In the genomic region with DNA sequence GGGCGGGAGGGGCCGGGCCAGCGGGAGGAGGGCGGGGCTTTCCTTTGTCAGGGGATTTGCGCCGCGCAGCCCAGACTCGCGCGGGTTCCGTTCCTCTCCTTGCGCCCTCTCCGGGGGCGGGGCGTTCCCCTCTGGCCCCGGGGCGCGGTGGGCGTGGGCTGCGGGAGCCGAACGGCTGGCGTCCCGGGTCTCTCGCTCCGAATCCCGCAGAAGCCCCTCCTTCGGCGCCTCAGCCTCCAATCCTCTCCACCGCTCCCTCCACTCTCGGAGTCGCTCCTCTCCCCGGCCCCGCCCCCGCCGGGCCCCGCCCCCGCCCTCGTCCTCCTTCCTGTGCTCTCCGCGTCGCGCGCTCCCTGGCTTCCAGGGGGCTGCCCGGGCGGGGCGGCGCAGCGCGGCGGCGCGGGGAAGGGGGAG, we compare ENCODE assay signal across 1 cellular context.
TF ChIP-seq lines count a peak whose summit lies in the region.

No MANE protein-coding gene starts in this region.

TF ChIP-seq in K562, 482 proteins besides CTCF, POLR2A, EP300 and RAD21 (continued from another document and continues in another):
- TF ChIP-seq, protein P1, sequence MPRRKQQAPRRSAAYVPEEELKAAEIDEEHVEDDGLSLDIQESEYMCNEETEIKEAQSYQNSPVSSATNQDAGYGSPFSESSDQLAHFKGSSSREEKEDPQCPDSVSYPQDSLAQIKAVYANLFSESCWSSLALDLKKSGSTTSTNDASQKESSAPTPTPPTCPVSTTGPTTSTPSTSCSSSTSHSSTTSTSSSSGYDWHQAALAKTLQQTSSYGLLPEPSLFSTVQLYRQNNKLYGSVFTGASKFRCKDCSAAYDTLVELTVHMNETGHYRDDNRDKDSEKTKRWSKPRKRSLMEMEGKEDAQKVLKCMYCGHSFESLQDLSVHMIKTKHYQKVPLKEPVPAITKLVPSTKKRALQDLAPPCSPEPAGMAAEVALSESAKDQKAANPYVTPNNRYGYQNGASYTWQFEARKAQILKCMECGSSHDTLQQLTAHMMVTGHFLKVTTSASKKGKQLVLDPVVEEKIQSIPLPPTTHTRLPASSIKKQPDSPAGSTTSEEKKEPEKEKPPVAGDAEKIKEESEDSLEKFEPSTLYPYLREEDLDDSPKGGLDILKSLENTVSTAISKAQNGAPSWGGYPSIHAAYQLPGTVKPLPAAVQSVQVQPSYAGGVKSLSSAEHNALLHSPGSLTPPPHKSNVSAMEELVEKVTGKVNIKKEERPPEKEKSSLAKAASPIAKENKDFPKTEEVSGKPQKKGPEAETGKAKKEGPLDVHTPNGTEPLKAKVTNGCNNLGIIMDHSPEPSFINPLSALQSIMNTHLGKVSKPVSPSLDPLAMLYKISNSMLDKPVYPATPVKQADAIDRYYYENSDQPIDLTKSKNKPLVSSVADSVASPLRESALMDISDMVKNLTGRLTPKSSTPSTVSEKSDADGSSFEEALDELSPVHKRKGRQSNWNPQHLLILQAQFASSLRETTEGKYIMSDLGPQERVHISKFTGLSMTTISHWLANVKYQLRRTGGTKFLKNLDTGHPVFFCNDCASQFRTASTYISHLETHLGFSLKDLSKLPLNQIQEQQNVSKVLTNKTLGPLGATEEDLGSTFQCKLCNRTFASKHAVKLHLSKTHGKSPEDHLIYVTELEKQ (CRISPR knock-in tag; IDR thresholded peaks at IDR 0.05), result no peak
- TF ChIP-seq, protein P2, sequence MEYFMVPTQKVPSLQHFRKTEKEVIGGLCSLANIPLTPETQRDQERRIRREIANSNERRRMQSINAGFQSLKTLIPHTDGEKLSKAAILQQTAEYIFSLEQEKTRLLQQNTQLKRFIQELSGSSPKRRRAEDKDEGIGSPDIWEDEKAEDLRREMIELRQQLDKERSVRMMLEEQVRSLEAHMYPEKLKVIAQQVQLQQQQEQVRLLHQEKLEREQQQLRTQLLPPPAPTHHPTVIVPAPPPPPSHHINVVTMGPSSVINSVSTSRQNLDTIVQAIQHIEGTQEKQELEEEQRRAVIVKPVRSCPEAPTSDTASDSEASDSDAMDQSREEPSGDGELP (CRISPR knock-in tag; IDR thresholded peaks at IDR 0.05; ENCODE audit: borderline replicate concordance), result peak; percentile 71; the same call in 1 of the 2 replicates
- no peak for TF ChIP-seq FOXA1 (IDR thresholded peaks at IDR 0.05; ENCODE audit: borderline replicate concordance)
- TF ChIP-seq, protein P3, sequence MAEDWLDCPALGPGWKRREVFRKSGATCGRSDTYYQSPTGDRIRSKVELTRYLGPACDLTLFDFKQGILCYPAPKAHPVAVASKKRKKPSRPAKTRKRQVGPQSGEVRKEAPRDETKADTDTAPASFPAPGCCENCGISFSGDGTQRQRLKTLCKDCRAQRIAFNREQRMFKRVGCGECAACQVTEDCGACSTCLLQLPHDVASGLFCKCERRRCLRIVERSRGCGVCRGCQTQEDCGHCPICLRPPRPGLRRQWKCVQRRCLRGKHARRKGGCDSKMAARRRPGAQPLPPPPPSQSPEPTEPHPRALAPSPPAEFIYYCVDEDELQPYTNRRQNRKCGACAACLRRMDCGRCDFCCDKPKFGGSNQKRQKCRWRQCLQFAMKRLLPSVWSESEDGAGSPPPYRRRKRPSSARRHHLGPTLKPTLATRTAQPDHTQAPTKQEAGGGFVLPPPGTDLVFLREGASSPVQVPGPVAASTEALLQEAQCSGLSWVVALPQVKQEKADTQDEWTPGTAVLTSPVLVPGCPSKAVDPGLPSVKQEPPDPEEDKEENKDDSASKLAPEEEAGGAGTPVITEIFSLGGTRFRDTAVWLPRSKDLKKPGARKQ (CRISPR knock-in tag; IDR thresholded peaks at IDR 0.05), result no peak
- TF ChIP-seq BCL6 (CRISPR knock-in tag; IDR thresholded peaks at IDR 0.05), result no peak
- no peak for TF ChIP-seq HDAC1 (IDR thresholded peaks at IDR 0.05)
- no peak for TF ChIP-seq FUS (optimal IDR thresholded peaks at IDR 0.05; ENCODE audit: low read depth, low read length)
- no peak for TF ChIP-seq MIER1 (IDR thresholded peaks at IDR 0.05; ENCODE audit: low read depth)
- no peak for TF ChIP-seq MTA1 (IDR thresholded peaks at IDR 0.05; ENCODE audit: borderline replicate concordance)
- TF ChIP-seq RHOXF2B (CRISPR knock-in tag; conservative IDR thresholded peaks at IDR 0.05), result no peak
- TF ChIP-seq MECOM (CRISPR knock-in tag; IDR thresholded peaks at IDR 0.05), result no peak
- peak in 1 of 2 experiments; percentile 6 for TF ChIP-seq E2F6 (IDR thresholded peaks at IDR 0.05; ENCODE audit: borderline replicate concordance in 1 of 2, extremely low read depth in 1 of 2, insufficient read depth in 1 of 2, insufficient read length in 1 of 2, low read depth in 1 of 2, low read length in 1 of 2, poor library complexity in 1 of 2, severe bottlenecking in 1 of 2)
- TF ChIP-seq ARHGAP35 (IDR thresholded peaks at IDR 0.05; ENCODE audit: partially characterized antibody), result no peak
- TF ChIP-seq TCF15 (CRISPR knock-in tag; IDR thresholded peaks at IDR 0.05), result no peak
- no peak for TF ChIP-seq HDAC3 (IDR thresholded peaks at IDR 0.05; ENCODE audit: borderline replicate concordance, partially characterized antibody)
- TF ChIP-seq PURB (CRISPR knock-in tag; IDR thresholded peaks at IDR 0.05; ENCODE audit: low read depth), result no peak
- TF ChIP-seq USF2 (CRISPR knock-in tag; IDR thresholded peaks at IDR 0.05), result no peak
- TF ChIP-seq, protein P4, sequence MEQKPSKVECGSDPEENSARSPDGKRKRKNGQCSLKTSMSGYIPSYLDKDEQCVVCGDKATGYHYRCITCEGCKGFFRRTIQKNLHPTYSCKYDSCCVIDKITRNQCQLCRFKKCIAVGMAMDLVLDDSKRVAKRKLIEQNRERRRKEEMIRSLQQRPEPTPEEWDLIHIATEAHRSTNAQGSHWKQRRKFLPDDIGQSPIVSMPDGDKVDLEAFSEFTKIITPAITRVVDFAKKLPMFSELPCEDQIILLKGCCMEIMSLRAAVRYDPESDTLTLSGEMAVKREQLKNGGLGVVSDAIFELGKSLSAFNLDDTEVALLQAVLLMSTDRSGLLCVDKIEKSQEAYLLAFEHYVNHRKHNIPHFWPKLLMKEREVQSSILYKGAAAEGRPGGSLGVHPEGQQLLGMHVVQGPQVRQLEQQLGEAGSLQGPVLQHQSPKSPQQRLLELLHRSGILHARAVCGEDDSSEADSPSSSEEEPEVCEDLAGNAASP (IDR thresholded peaks at IDR 0.05), result no peak
- TF ChIP-seq NFE2 (IDR thresholded peaks at IDR 0.05; ENCODE audit: low read depth), result no peak
- TF ChIP-seq BACH1 (tag; IDR thresholded peaks at IDR 0.05), result no peak
- TF ChIP-seq, protein P5, sequence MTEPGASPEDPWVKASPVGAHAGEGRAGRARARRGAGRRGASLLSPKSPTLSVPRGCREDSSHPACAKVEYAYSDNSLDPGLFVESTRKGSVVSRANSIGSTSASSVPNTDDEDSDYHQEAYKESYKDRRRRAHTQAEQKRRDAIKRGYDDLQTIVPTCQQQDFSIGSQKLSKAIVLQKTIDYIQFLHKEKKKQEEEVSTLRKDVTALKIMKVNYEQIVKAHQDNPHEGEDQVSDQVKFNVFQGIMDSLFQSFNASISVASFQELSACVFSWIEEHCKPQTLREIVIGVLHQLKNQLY (CRISPR knock-in tag; conservative IDR thresholded peaks at IDR 0.05), result no peak
- peak; percentile 95 for TF ChIP-seq HNRNPLL (IDR thresholded peaks at IDR 0.05; ENCODE audit: low read depth, low read length, poor library complexity, severe bottlenecking)
- TF ChIP-seq, protein P6, sequence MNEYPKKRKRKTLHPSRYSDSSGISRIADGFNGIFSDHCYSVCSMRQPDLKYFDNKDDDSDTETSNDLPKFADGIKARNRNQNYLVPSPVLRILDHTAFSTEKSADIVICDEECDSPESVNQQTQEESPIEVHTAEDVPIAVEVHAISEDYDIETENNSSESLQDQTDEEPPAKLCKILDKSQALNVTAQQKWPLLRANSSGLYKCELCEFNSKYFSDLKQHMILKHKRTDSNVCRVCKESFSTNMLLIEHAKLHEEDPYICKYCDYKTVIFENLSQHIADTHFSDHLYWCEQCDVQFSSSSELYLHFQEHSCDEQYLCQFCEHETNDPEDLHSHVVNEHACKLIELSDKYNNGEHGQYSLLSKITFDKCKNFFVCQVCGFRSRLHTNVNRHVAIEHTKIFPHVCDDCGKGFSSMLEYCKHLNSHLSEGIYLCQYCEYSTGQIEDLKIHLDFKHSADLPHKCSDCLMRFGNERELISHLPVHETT (CRISPR knock-in tag; conservative IDR thresholded peaks at IDR 0.05 in 1 of 2, IDR thresholded peaks at IDR 0.05 in 1 of 2), result no peak
- no peak for TF ChIP-seq CAMTA2 (CRISPR knock-in tag; conservative IDR thresholded peaks at IDR 0.05)
- TF ChIP-seq GTF2E2 (tag; IDR thresholded peaks at IDR 0.05), result no peak
- TF ChIP-seq E2F4 (CRISPR knock-in tag; IDR thresholded peaks at IDR 0.05; ENCODE audit: low read depth), result no peak
- TF ChIP-seq CTCFL (IDR thresholded peaks at IDR 0.05; ENCODE audit: borderline replicate concordance, insufficient read depth, low read depth, low read length, poor library complexity, severe bottlenecking), result no peak
- TF ChIP-seq PHF8 (IDR thresholded peaks at IDR 0.05; ENCODE audit: borderline replicate concordance, low read length), result 0 out of 2 replicates have a peak, but pooled peaks have one; percentile 3
- no peak for TF ChIP-seq SMARCA5 (IDR thresholded peaks at IDR 0.05)
- TF ChIP-seq CHAMP1 (IDR thresholded peaks at IDR 0.05), result no peak
- TF ChIP-seq ZFP1 (CRISPR knock-in tag; IDR thresholded peaks at IDR 0.05), result no peak
- TF ChIP-seq ZC3H8 (IDR thresholded peaks at IDR 0.05), result no peak
- TF ChIP-seq TFAM (CRISPR knock-in tag; conservative IDR thresholded peaks at IDR 0.05), result no peak
- no peak for TF ChIP-seq BRD4 (IDR thresholded peaks at IDR 0.05)
- peak; percentile 34; the same call in 1 of the 2 replicates for TF ChIP-seq CREB1 (IDR thresholded peaks at IDR 0.05)
- no peak for TF ChIP-seq CREB1 (CRISPR knock-in tag; IDR thresholded peaks at IDR 0.05)
- no peak for TF ChIP-seq ZNF436 (CRISPR knock-in tag; IDR thresholded peaks at IDR 0.05)
